ENCODE assay signal across 10 cellular contexts in genomic region chr14:74083161-74083560, GRCh38. TPM values are rescaled to one million over a fixed set of nuclear protein-coding genes. Genes with fewer than 3 reads are reported as not detected.
A peak's percentile ranks its signal among the peaks of the same experiment; 100 is the strongest.
DNase-seq lines count a peak whose midpoint lies in the region; ATAC-seq and TF ChIP-seq lines count a peak whose summit lies in the region.
"Had no signal": no experiment of that assay in that cellular context is flagged by ENCODE, and none has a peak within 500 bp of the region (broad histone marks: within the 10 kb centered on the region; RNA-seq: fewer than 3 reads in every experiment).

No MANE protein-coding gene starts in this region.

- H3K9me3 Mint-ChIP-seq in activated T-cell treated with anti-CD3 and anti-CD28 coated beads, Interleukin-2, amount 50 U/mL, for 72 hours = no peaks in the 10 kb centered on the region

- peak overlapping the region in 2 of 3 donors; percentile 93 to 99 for H3K27ac ChIP-seq in right lobe of liver
- peak overlapping the region in 3 of 4 donors; percentile 74 to 92 (median 88) for H3K27ac ChIP-seq in transverse colon

- in situ Hi-C loops in transverse colon (cut with MboI; ENCODE audit: low pct_ligation_motif_present in 1 of 4, low pct_unique_long_range_greater_than_20kb in 1 of 4, low sequenced_read_pairs in 3 of 4) = no loop called here

- intact Hi-C loops in right lobe of liver (cut with DNase I) (no loop called here), transverse colon (cut with DNase I; ENCODE audit: low total_unique reads) (no loop called here)

- peaks cover 0 to 3% of the 10 kb centered on the region in 2 donors for H3K36me3 Mint-ChIP-seq in activated T-cell treated with anti-CD3 and anti-CD28 coated beads, Interleukin-2, amount 50 U/mL, for 72 hours (ENCODE audit: insufficient read depth in 2 of 2)

- H3K4me1 Mint-ChIP-seq in activated T-cell treated with anti-CD3 and anti-CD28 coated beads, Interleukin-2, amount 50 U/mL, for 72 hours (ENCODE audit: low read depth) = peaks cover 31% of the 10 kb centered on the region

- DNase-seq in activated T-cell treated with anti-CD3 and anti-CD28 coated beads, Interleukin-2, amount 50 U/mL, for 72 hours = no peak
- DNase-seq in activated T-cell treated with anti-CD3 and anti-CD28 coated beads for 4 hours = no peak
- DNase-seq in adipocyte (ENCODE audit: low read depth) = no peak
- DNase-seq in right lobe of liver = no peak
- no peak for DNase-seq in transverse colon
- DNase-seq in Kasumi-1 (lab: John Stamatoyannopoulos, UW) = no peak
- DNase-seq: kidney glomerular epithelial cell, MG63 had no signal

- 29% methylated on average over 3 of the region's 3 CpGs for WGBS in right lobe of liver (ENCODE audit: insufficient coverage, low coverage, low lambda C conversion rate, missing lambda C conversion rate)
- 83 to 89% methylated on average over 2 to 3 of the region's 3 CpGs for WGBS in transverse colon (ENCODE audit: low coverage in 1 of 2), 2 donors

- H3K9me3 ChIP-seq in adipocyte (ENCODE audit: control insufficient read depth, low read length) (no peaks in the 10 kb centered on the region), right lobe of liver (no peaks in the 10 kb centered on the region), transverse colon (no peaks in the 10 kb centered on the region)
- H3K9me3 ChIP-seq: MG63 had no signal

- H3K36me3 ChIP-seq in adipocyte (ENCODE audit: control insufficient read depth, insufficient read depth, low read length, severe bottlenecking) = no peaks in the 10 kb centered on the region
- H3K36me3 ChIP-seq in right lobe of liver = no peaks in the 10 kb centered on the region
- no peaks in the 10 kb centered on the region for H3K36me3 ChIP-seq in transverse colon
- H3K36me3 ChIP-seq: MG63 had no signal

- no peak overlapping the region for H3K9ac ChIP-seq in adipocyte (ENCODE audit: low read length)

- no peaks in the 10 kb centered on the region for H3K27me3 Mint-ChIP-seq in activated T-cell treated with anti-CD3 and anti-CD28 coated beads, Interleukin-2, amount 50 U/mL, for 72 hours (ENCODE audit: low read depth)

- ATAC-seq in activated T-cell treated with anti-CD3 and anti-CD28 coated beads, Interleukin-2, amount 50 U/mL, for 72 hours (replicated peaks in 1 of 2) = no peak
- ATAC-seq in right lobe of liver (no peak), HG03521 (IDR thresholded peaks at IDR 0.05; ENCODE audit: unreplicated experiment) (no peak), HG03139 (IDR thresholded peaks at IDR 0.05; ENCODE audit: unreplicated experiment) (no peak)

- no peak for TF ChIP-seq EP300 in transverse colon (IDR thresholded peaks at IDR 0.05; ENCODE audit: low read depth)

- TF ChIP-seq POLR2A in right lobe of liver (IDR thresholded peaks at IDR 0.05) (no peak), transverse colon (IDR thresholded peaks at IDR 0.05) (no peak)

- H3K27me3 ChIP-seq in adipocyte (replicated peaks; ENCODE audit: control insufficient read depth, insufficient read depth, low read length) = no peaks in the 10 kb centered on the region
- H3K27me3 ChIP-seq in right lobe of liver = no peaks in the 10 kb centered on the region
- no peaks in the 10 kb centered on the region for H3K27me3 ChIP-seq in transverse colon
- H3K27me3 ChIP-seq: MG63 had no signal

- H3K4me3 Mint-ChIP-seq in activated T-cell treated with anti-CD3 and anti-CD28 coated beads, Interleukin-2, amount 50 U/mL, for 72 hours = peak overlapping the region; percentile 87 to 100

- no peak for TF ChIP-seq CTCF in right lobe of liver (IDR thresholded peaks at IDR 0.05)
- no peak for TF ChIP-seq CTCF in transverse colon (IDR thresholded peaks at IDR 0.05)

- H3K4me3 ChIP-seq in adipocyte (ENCODE audit: low read length) (peak overlapping the region; percentile 94), right lobe of liver (peak overlapping the region; percentile 80 to 93 (median 81)), transverse colon (peak overlapping the region in 1 of 4 donors; percentile 98)

- H3K4me1 ChIP-seq in adipocyte (ENCODE audit: control insufficient read depth, insufficient read depth, low read length) (peaks cover 22% of the 10 kb centered on the region), right lobe of liver (peaks cover 0 to 42% (median 10%) of the 10 kb centered on the region in 4 donors), transverse colon (peaks cover 4 to 22% (median 18%) of the 10 kb centered on the region in 4 donors)

- H3K27ac Mint-ChIP-seq in activated T-cell treated with anti-CD3 and anti-CD28 coated beads, Interleukin-2, amount 50 U/mL, for 72 hours = peak overlapping the region; percentile 100

RNA-seq across cellular contexts. Expression of gene ALDH6A1, which starts 1.1 kb away (rescaled TPM):
- 10 to 100 TPM; 31.5 to 46.8 TPM for total RNA-seq in activated T-cell treated with anti-CD3 and anti-CD28 coated beads, Interleukin-2, amount 50 U/mL, for 72 hours
- total RNA-seq in right lobe of liver = 100 to 1,000 TPM in 5 of 6 experiments, 10 to 100 TPM in 1; 99.1 to 449 (median 221) TPM
- 10 to 100 TPM; 19.1 to 40.0 (median 27.5) TPM for total RNA-seq in transverse colon

RNA-seq across cellular contexts. Expression of gene LIN52, which starts 1.6 kb away (rescaled TPM):
- 10 to 100 TPM; 15.7 to 18.4 TPM for total RNA-seq in activated T-cell treated with anti-CD3 and anti-CD28 coated beads, Interleukin-2, amount 50 U/mL, for 72 hours
- total RNA-seq in right lobe of liver (10 to 100 TPM in 1 of 6 experiments, 1 to 10 TPM in 5; 2.3 to 59.5 (median 4.8) TPM), transverse colon (1 to 10 TPM; 1.1 to 5.4 (median 4.6) TPM)
